In genomic region chr21:45947296-45947695, GRCh38 we compare ENCODE assay signal across 24 cellular contexts.
"Had no signal": no experiment of that assay in that cellular context is flagged by ENCODE, and none has a peak within 500 bp of the region (broad histone marks: within the 10 kb centered on the region; RNA-seq: fewer than 3 reads in every experiment).

No MANE protein-coding gene starts in this region.

- H3K4me1 ChIP-seq: Peyer's patch had no signal

- H3K27ac ChIP-seq: brain microvascular endothelial cell, Peyer's patch, RWPE1 had no signal

- H3K4me3 ChIP-seq: Peyer's patch had no signal

- H3K36me3 ChIP-seq: brain microvascular endothelial cell, Peyer's patch had no signal

- H3K27me3 ChIP-seq: brain microvascular endothelial cell, Peyer's patch had no signal

- DNase-seq: activated CD4-positive, alpha-beta T cell treated with anti-CD3 and anti-CD28 coated beads for 48 hours; activated CD4-positive, alpha-beta T cell treated with anti-CD3 and anti-CD28 coated beads, Interleukin-2, amount 50 U/mL, for 4 hours; activated CD4-positive, CD25-positive, alpha-beta regulatory T cell treated with anti-CD3 and anti-CD28 coated beads, Interleukin-2, amount 50 U/mL, for 72 hours; activated CD8-positive, alpha-beta memory T cell treated with anti-CD3 and anti-CD28 coated beads, Interleukin-2, amount 10 ng/mL, durations not matched to agents 7 days and 5 days; activated effector memory CD4-positive, alpha-beta T cell treated with anti-CD3 and anti-CD28 coated beads, Interleukin-2, amount 50 U/mL, for 16 hours; activated naive CD4-positive, alpha-beta T cell treated with anti-CD3 and anti-CD28 coated beads for 36 hours; activated naive CD8-positive, alpha-beta T cell treated with anti-CD3 and anti-CD28 coated beads for 36 hours; activated T-cell treated with anti-CD3 and anti-CD28 coated beads, Interleukin-2, amount 50 U/mL, for 24 hours; brain microvascular endothelial cell; cerebellar nuclear complex; Kasumi-1; KBM-7; NCI-H1105 treated with DMSO at 0.1 percent for 48 hours; NCI-H1436 treated with DMSO at 0.1 percent for 48 hours; NCI-H187; NCI-H2081; NCI-H2227 treated with DMSO at 0.1 percent for 48 hours; NCI-H510A; NCI-H526 treated with DMSO at 0.1 percent for 48 hours; Peyer's patch; SHP77 treated with DMSO at 0.1 percent for 48 hours; T-helper 17 cell; T-helper 9 cell had no signal

- H3K9me3 ChIP-seq: Peyer's patch had no signal
